Comparison of ENCODE assay signal across 8 cellular contexts in the genomic region with DNA sequence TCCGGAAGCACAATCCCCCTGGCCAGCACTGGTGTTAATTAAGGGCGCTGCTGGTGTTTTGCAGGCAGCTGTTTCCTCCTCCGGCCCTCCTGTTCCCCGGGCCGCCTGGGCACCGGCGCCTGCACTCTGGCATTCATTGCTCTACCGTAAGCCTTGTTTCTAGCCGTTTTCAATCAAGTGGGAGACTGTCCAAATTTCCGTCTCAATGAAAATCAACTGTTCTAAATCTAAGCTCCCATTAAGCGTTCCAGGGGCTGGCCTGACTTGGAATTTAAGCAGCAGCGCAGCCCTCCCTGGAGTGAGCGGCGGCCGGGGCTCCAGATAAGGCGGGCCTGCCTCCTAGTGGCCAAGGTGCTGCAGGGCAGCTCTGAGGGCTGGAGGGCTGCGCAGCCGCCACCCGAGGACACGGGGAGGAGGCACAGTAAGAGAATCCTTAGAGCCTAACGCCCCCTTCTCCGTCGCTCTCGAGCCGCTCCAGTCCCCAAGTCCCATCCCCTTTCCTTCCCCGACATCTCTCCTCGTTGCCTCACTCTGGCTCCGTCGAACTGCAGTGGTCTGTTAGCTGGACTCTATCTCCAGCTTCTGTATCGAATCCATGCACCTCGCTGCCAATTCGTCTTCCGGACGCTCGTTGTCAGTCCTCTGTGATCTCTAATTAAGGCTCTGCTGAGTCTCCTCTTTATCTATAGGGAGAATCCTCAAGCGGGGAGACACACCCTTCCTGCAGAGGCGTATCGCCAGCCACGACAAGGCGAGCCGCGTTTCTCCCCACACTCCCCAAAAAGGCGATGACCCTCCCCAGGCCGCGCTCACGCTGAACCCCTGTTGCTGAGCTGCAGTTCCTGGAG.
A peak's percentile ranks its signal among the peaks of the same experiment; 100 is the strongest.
DNase-seq lines count a peak whose midpoint lies in the region; ATAC-seq and TF ChIP-seq lines count a peak whose summit lies in the region.

No MANE protein-coding gene starts in this region.

- in situ Hi-C loops in astrocyte of the cerebellum (cut with HindIII; ENCODE audit: low sequenced_read_pairs), result no loop called here

- peak overlapping the region; percentile 44 for H3K4me3 ChIP-seq in astrocyte of the cerebellum (ENCODE audit: low read depth, low read length)

- DNase-seq in NCI-H1092 (lab: John Stamatoyannopoulos, UW) (peak; percentile 65), T-helper 22 cell (ENCODE audit: low read depth) (peak; percentile 68), astrocyte of the cerebellum (ENCODE audit: low read depth) (peak; percentile 60), hippocampal formation (lab: John Stamatoyannopoulos, UW) (peak; percentile 80 to 84), retina (peak; percentile 95), cerebellar nuclear complex (lab: John Stamatoyannopoulos, UW) (no peak)

- ATAC-seq in HG02610 (IDR thresholded peaks at IDR 0.05; ENCODE audit: unreplicated experiment), result peak; percentile 100

- TF ChIP-seq CTCF in GM12872 (IDR thresholded peaks at IDR 0.05; ENCODE audit: insufficient read depth, low read depth, low read length), result peak; percentile 98
- TF ChIP-seq CTCF in astrocyte of the cerebellum (IDR thresholded peaks at IDR 0.05; ENCODE audit: low read depth, low read length, missing control alignments), result peak; percentile 96

Comparison
In these comparisons a context has a peak if more than half of its experiments do, and no peak if none do; other contexts are left out.
1. DNase-seq: peak in NCI-H1092 (single experiment), T-helper 22 cell (single experiment), astrocyte of the cerebellum (single experiment), hippocampal formation (2 of 2) and retina (single experiment); none in cerebellar nuclear complex (0 of 2).